In genomic region chr7:22665816-22666375, GRCh38 we compare ENCODE assay signal across 14 cellular contexts.
A peak's percentile ranks its signal among the peaks of the same experiment; 100 is the strongest.
DNase-seq lines count a peak whose midpoint lies in the region; ATAC-seq and TF ChIP-seq lines count a peak whose summit lies in the region.
"Had no signal": no experiment of that assay in that cellular context is flagged by ENCODE, and none has a peak within 500 bp of the region (broad histone marks: within the 10 kb centered on the region; RNA-seq: fewer than 3 reads in every experiment).

No MANE protein-coding gene starts in this region.

- H3K4me3 ChIP-seq in BLaER1 treated with 17β-estradiol and CSF1 and Interleukin-3, amounts not matched to agents 10 nM and 100 nM, result no peak overlapping the region
- H3K4me3 ChIP-seq in GM23248, result no peak overlapping the region
- H3K4me3 ChIP-seq in SK-N-SH (ENCODE audit: low read depth in 2 of 2, low read length in 1 of 2), result no peak overlapping the region
- H3K4me3 ChIP-seq in sigmoid colon, result no peak overlapping the region
- H3K4me3 ChIP-seq: lung, thoracic aorta had no signal

- no peak for TF ChIP-seq EP300 in SK-N-SH (IDR thresholded peaks at IDR 0.05; ENCODE audit: borderline replicate concordance in 1 of 2, low read depth in 1 of 2, low read length in 1 of 2)
- no peak for TF ChIP-seq EP300 in sigmoid colon (IDR thresholded peaks at IDR 0.05)

- no peak overlapping the region for H3K4me3 Mint-ChIP-seq in WTC11
- H3K4me3 Mint-ChIP-seq: CD8-positive, alpha-beta T cell had no signal

- intact Hi-C loops in sigmoid colon (cut with DNase I), result no loop called here
- intact Hi-C loops in posterior vena cava (cut with DNase I), result no loop called here

- in situ Hi-C loops in GM23248 (cut with MboI), result no loop called here

- H3K27me3 Mint-ChIP-seq in WTC11 (ENCODE audit: low read depth), result no peaks in the 10 kb centered on the region; the same call in 1 of the 2 replicates

- H3K36me3 Mint-ChIP-seq in WTC11, result no peaks in the 10 kb centered on the region
- H3K36me3 Mint-ChIP-seq: CD8-positive, alpha-beta T cell had no signal

- ATAC-seq in WTC11 (no peak), HG03354 (IDR thresholded peaks at IDR 0.05; ENCODE audit: poor library complexity, severe bottlenecking, unreplicated experiment) (no peak)
- ATAC-seq: CD8-positive, alpha-beta T cell; HCT116 had no signal

- DNase-seq in GM23248 (peak; percentile 23), WTC11 (ENCODE audit: low spot score) (no peak), glomerular visceral epithelial cell (ENCODE audit: extremely low spot score) (peak; percentile 23), SK-N-SH (no peak), sigmoid colon (no peak), posterior vena cava (ENCODE audit: low spot score) (no peak)
- DNase-seq: aorta; CD8-positive, alpha-beta T cell; NCI-H2227 treated with DMSO at 0.1 percent for 48 hours had no signal

- peak overlapping the region in 4 of 11 experiments; percentile 76 to 93 (median 84); a peak in 8 of 22 replicates for H3K4me2 ChIP-seq in BLaER1 treated with 17β-estradiol and CSF1 and Interleukin-3, amounts not matched to agents 10 nM and 100 nM
- no peak overlapping the region for H3K4me2 ChIP-seq in GM23248 (ENCODE audit: unreplicated experiment)
- H3K4me2 ChIP-seq in SK-N-SH, result no peak overlapping the region

- 83 to 84% methylated on average over 10 of the region's 10 CpGs for WGBS in GM23248 (ENCODE audit: low coverage in 1 of 2, low lambda C conversion rate in 2 of 2, missing lambda C conversion rate in 2 of 2), 2 experiments
- 40% methylated on average over 10 of the region's 10 CpGs for WGBS in SK-N-SH (ENCODE audit: low lambda C conversion rate)
- 89% methylated on average over 10 of the region's 10 CpGs for WGBS in sigmoid colon, 2 donors

- H3K9me3 ChIP-seq in BLaER1 treated with 17β-estradiol and CSF1 and Interleukin-3, amounts not matched to agents 10 nM and 100 nM (replicated peaks in 1 of 11), result peaks cover 0 to 22% (median 14%) of the 10 kb centered on the region in 11 experiments; a peak in 15 of 22 replicates
- no peaks in the 10 kb centered on the region for H3K9me3 ChIP-seq in GM23248 (ENCODE audit: low read depth)
- no peaks in the 10 kb centered on the region for H3K9me3 ChIP-seq in SK-N-SH
- no peaks in the 10 kb centered on the region for H3K9me3 ChIP-seq in sigmoid colon
- H3K9me3 ChIP-seq: thoracic aorta had no signal

- no peaks in the 10 kb centered on the region for H3K79me2 ChIP-seq in GM23248 (ENCODE audit: insufficient read depth)
- no peaks in the 10 kb centered on the region for H3K79me2 ChIP-seq in SK-N-SH (ENCODE audit: insufficient read depth)

- peak overlapping the region in 6 of 11 experiments; percentile 30 to 97 (median 84); a peak in 11 of 22 replicates for H3K27ac ChIP-seq in BLaER1 treated with 17β-estradiol and CSF1 and Interleukin-3, amounts not matched to agents 10 nM and 100 nM
- no peak overlapping the region for H3K27ac ChIP-seq in GM23248
- no peak overlapping the region for H3K27ac ChIP-seq in SK-N-SH (ENCODE audit: low read depth in 2 of 2, low read length in 1 of 2)
- H3K27ac ChIP-seq in sigmoid colon, result no peak overlapping the region
- H3K27ac ChIP-seq: thoracic aorta had no signal

- H3F3A ChIP-seq in GM23248 (ENCODE audit: insufficient read depth) (peaks cover 43% of the 10 kb centered on the region), SK-N-SH (replicated peaks; ENCODE audit: insufficient read depth) (peaks cover 18% of the 10 kb centered on the region)

- H3K9ac ChIP-seq in BLaER1 treated with 17β-estradiol and CSF1 and Interleukin-3, amounts not matched to agents 10 nM and 100 nM, result no peak overlapping the region; a peak in 2 of 22 replicates
- H3K9ac ChIP-seq in GM23248, result no peak overlapping the region
- no peak overlapping the region for H3K9ac ChIP-seq in SK-N-SH

- CTCF ChIA-PET in WTC11 (lab: Charles Lee) (no interaction called here), SK-N-SH (lab: Yijun Ruan, JAX) (interaction anchor here (1.1 kb wide), 1 partner anchor 9 kb away, joined by 3 read pairs; no protein-coding TSS in a partner anchor)

- no peak for TF ChIP-seq POLR2A in sigmoid colon (IDR thresholded peaks at IDR 0.05)

- POLR2A ChIA-PET in WTC11 (lab: Charles Lee) (no interaction called here), SK-N-SH (lab: Yijun Ruan, JAX) (no interaction called here)

- peaks cover 14 to 98% (median 36%) of the 10 kb centered on the region in 10 experiments for H3K4me1 ChIP-seq in BLaER1 treated with 17β-estradiol and CSF1 and Interleukin-3, amounts not matched to agents 10 nM and 100 nM
- H3K4me1 ChIP-seq in GM23248 (ENCODE audit: insufficient read depth) (peaks cover 50% of the 10 kb centered on the region), SK-N-SH (ENCODE audit: control insufficient read depth in 1 of 2, insufficient read depth in 2 of 2, low read depth in 1 of 2, low read length in 1 of 2) (peaks cover 0 to 16% of the 10 kb centered on the region in 2 experiments; a peak in 1 of 4 replicates), sigmoid colon (no peaks in the 10 kb centered on the region)

- no peaks in the 10 kb centered on the region for H3K27me3 ChIP-seq in BLaER1 treated with 17β-estradiol and CSF1 and Interleukin-3, amounts not matched to agents 10 nM and 100 nM
- H3K27me3 ChIP-seq in GM23248 (replicated peaks; ENCODE audit: insufficient read depth) (no peaks in the 10 kb centered on the region), SK-N-SH (ENCODE audit: insufficient read depth) (peaks cover 4% of the 10 kb centered on the region; the same call in 1 of the 2 replicates), sigmoid colon (no peaks in the 10 kb centered on the region)

- no peaks in the 10 kb centered on the region for H3K9me2 ChIP-seq in GM23248 (ENCODE audit: insufficient read depth)
- no peaks in the 10 kb centered on the region for H3K9me2 ChIP-seq in SK-N-SH

- no peak overlapping the region for H2AFZ ChIP-seq in GM23248
- no peak overlapping the region for H2AFZ ChIP-seq in SK-N-SH (ENCODE audit: low read depth)

- TF ChIP-seq CTCF in WTC11 (IDR thresholded peaks at IDR 0.05) (no peak), SK-N-SH (IDR thresholded peaks at IDR 0.05) (no peak), sigmoid colon (IDR thresholded peaks at IDR 0.05) (no peak)

- H3K4me1 Mint-ChIP-seq in WTC11, result peaks cover 65% of the 10 kb centered on the region

- no peaks in the 10 kb centered on the region for H4K20me1 ChIP-seq in BLaER1 treated with 17β-estradiol and CSF1 and Interleukin-3, amounts not matched to agents 10 nM and 100 nM
- H4K20me1 ChIP-seq in GM23248 (ENCODE audit: insufficient read depth) (no peaks in the 10 kb centered on the region), SK-N-SH (ENCODE audit: insufficient read depth) (no peaks in the 10 kb centered on the region)

- no peak for TF ChIP-seq RAD21 in SK-N-SH (IDR thresholded peaks at IDR 0.05; ENCODE audit: low read length)

- no peaks in the 10 kb centered on the region for H3K9me3 Mint-ChIP-seq in WTC11
- H3K9me3 Mint-ChIP-seq: CD8-positive, alpha-beta T cell had no signal

- no peaks in the 10 kb centered on the region for H3K36me3 ChIP-seq in BLaER1 treated with 17β-estradiol and CSF1 and Interleukin-3, amounts not matched to agents 10 nM and 100 nM
- H3K36me3 ChIP-seq in GM23248 (ENCODE audit: low read depth) (no peaks in the 10 kb centered on the region), SK-N-SH (replicated peaks in 1 of 2; ENCODE audit: control insufficient read depth in 1 of 2, insufficient read depth in 2 of 2, low read length in 1 of 2) (no peaks in the 10 kb centered on the region), sigmoid colon (no peaks in the 10 kb centered on the region)
- H3K36me3 ChIP-seq: thoracic aorta had no signal

- peak overlapping the region; percentile 78 for H3K27ac Mint-ChIP-seq in WTC11
- H3K27ac Mint-ChIP-seq: CD8-positive, alpha-beta T cell had no signal

TF ChIP-seq in WTC11, 78 proteins besides CTCF, POLR2A, EP300 and RAD21 (continues in another document):
- TF ChIP-seq RELA (CRISPR knock-in tag; IDR thresholded peaks at IDR 0.05; ENCODE audit: borderline replicate concordance), result no peak
- TF ChIP-seq NFE2L1 (CRISPR knock-in tag; IDR thresholded peaks at IDR 0.05), result no peak

TF ChIP-seq in SK-N-SH, 30 proteins besides CTCF, POLR2A, EP300 and RAD21:
- TF ChIP-seq IRF3 (IDR thresholded peaks at IDR 0.05; ENCODE audit: low read depth, low read length), result no peak

Comparison
In these comparisons a context has a peak if more than half of its experiments do, and no peak if none do; other contexts are left out.
1. H3K27ac ChIP-seq: peak in BLaER1 treated with 17β-estradiol and CSF1 and Interleukin-3, amounts not matched to agents 10 nM and 100 nM (6 of 11); none in GM23248 (single experiment), SK-N-SH (0 of 2) and sigmoid colon (0 of 4).
2. DNase-seq: peak in GM23248 (single experiment) and glomerular visceral epithelial cell (single experiment); none in WTC11 (single experiment), SK-N-SH (single experiment), sigmoid colon (single experiment) and posterior vena cava (single experiment).